9 cellular contexts compared by ENCODE assay signal in genomic region chr17:79019631-79020584, GRCh38. TPM values are rescaled to one million over a fixed set of nuclear protein-coding genes. Genes with fewer than 3 reads are reported as not detected.
DNase-seq lines count a peak whose midpoint lies in the region; ATAC-seq, FAIRE-seq and TF ChIP-seq lines count a peak whose summit lies in the region.
"Had no signal": no experiment of that assay in that cellular context is flagged by ENCODE, and none has a peak within 500 bp of the region (broad histone marks: within the 10 kb centered on the region; RNA-seq: fewer than 3 reads in every experiment).

No MANE protein-coding gene starts in this region.

- no peak for ATAC-seq in WTC11

- POLR2A ChIA-PET in WTC11 (lab: Charles Lee) = no interaction called here

- peak; percentile 80 for DNase-seq in DMS 273 (lab: John Stamatoyannopoulos, UW; ENCODE audit: unreplicated experiment)
- no peak for DNase-seq in DMS 273 treated with DMSO at 0.1 percent for 48 hours (lab: John Stamatoyannopoulos, UW)
- peak; percentile 74 for DNase-seq in NCI-H1694 treated with DMSO at 0.1 percent for 48 hours (lab: John Stamatoyannopoulos, UW)
- DNase-seq in WTC11 (ENCODE audit: low spot score) = no peak
- peak; percentile 50 for DNase-seq in epidermal melanocyte (ENCODE audit: insufficient read length, low spot score)
- DNase-seq in myocyte (ENCODE audit: low read depth) = peak; percentile 66
- peak; percentile 53 for DNase-seq in urothelium cell line (ENCODE audit: low spot score)
- DNase-seq in putamen (ENCODE audit: low spot score) = no peak

- peaks cover 70% of the 10 kb centered on the region for H3K27me3 Mint-ChIP-seq in WTC11 (ENCODE audit: low read depth)

- FAIRE-seq in urothelium cell line (lab: Jason Lieb, UNC) = peak; percentile 5
- FAIRE-seq: A204.1 had no signal

- peak; percentile 35 for TF ChIP-seq CTCF in WTC11 (IDR thresholded peaks at IDR 0.05)

- CTCF ChIA-PET in WTC11 (lab: Charles Lee) = interaction anchor here (1.5 kb wide), 2 partner anchors 22 to 26 kb away, joined by 5 read pairs; no protein-coding TSS in a partner anchor

- H3K4me3 Mint-ChIP-seq in WTC11 = no peak overlapping the region

- no peak overlapping the region for H3K27ac Mint-ChIP-seq in WTC11

- peaks cover 10% of the 10 kb centered on the region for H3K36me3 Mint-ChIP-seq in WTC11

- peaks cover 13% of the 10 kb centered on the region for H3K4me1 Mint-ChIP-seq in WTC11

- H3K9me3 Mint-ChIP-seq in WTC11 = peaks cover 20% of the 10 kb centered on the region

TF ChIP-seq in WTC11, 78 proteins besides CTCF, POLR2A, EP300 and RAD21:
- TF ChIP-seq GRHL2 (CRISPR knock-in tag; IDR thresholded peaks at IDR 0.05; ENCODE audit: insufficient replicate concordance, severe bottlenecking) = no peak
- no peak for TF ChIP-seq ESRRA (CRISPR knock-in tag; IDR thresholded peaks at IDR 0.05; ENCODE audit: borderline replicate concordance)
- TF ChIP-seq ZNF671 (CRISPR knock-in tag; IDR thresholded peaks at IDR 0.05) = no peak
- no peak for TF ChIP-seq ZNF416 (CRISPR knock-in tag; IDR thresholded peaks at IDR 0.05)
- TF ChIP-seq ZNF423 (CRISPR knock-in tag; IDR thresholded peaks at IDR 0.05) = no peak

RNA-seq across cellular contexts. Expression of gene C1QTNF1, which starts 4.1 kb away (rescaled TPM):
- total RNA-seq in WTC11 (2021) (1.5 to 2.7 TPM (median 1.7 TPM) in 3 replicates), myocyte (1.5 and 1.9 TPM in 2 replicates)
- 1.0 TPM for polyA plus RNA-seq in myocyte (2012)

RNA-seq across cellular contexts. Expression of gene CANT1, which starts 10.3 kb away (rescaled TPM):
- total RNA-seq in WTC11 (2021) (34.1 to 39.7 TPM (median 35.1 TPM) in 3 replicates), myocyte (42.7 and 51.3 TPM in 2 replicates)
- 35.1 TPM for polyA plus RNA-seq in myocyte (2012)

RNA-seq across cellular contexts. Expression of gene LGALS3BP, which starts 40.2 kb away (rescaled TPM):
- total RNA-seq in WTC11 (2021) (57.9 to 88.6 TPM (median 86.9 TPM) in 3 replicates), myocyte (437 and 456 TPM in 2 replicates)
- 442 TPM for polyA plus RNA-seq in myocyte (2012)

RNA-seq across cellular contexts. Expression of gene ENGASE, which starts 54.7 kb away (rescaled TPM):
- 40.0 to 47.5 TPM (median 41.6 TPM) in 3 replicates for total RNA-seq in WTC11 (2021)
- 27.5 and 36.8 TPM in 2 replicates for total RNA-seq in myocyte
- polyA plus RNA-seq in myocyte (2012) = 28.6 TPM

Comparison
In these comparisons a context has a peak if more than half of its experiments do, and no peak if none do; other contexts are left out.
1. DNase-seq: peak in DMS 273 (single experiment), NCI-H1694 treated with DMSO at 0.1 percent for 48 hours (single experiment), epidermal melanocyte (single experiment), myocyte (single experiment) and urothelium cell line (single experiment); none in DMS 273 treated with DMSO at 0.1 percent for 48 hours (single experiment), WTC11 (single experiment) and putamen (single experiment).